Comparison of ENCODE assay signal across 8 cellular contexts in genomic region chr6:31388916-31389801, GRCh38. TPM values are rescaled to one million over a fixed set of nuclear protein-coding genes. Genes with fewer than 3 reads are reported as not detected.
A peak's percentile ranks its signal among the peaks of the same experiment; 100 is the strongest.
DNase-seq lines count a peak whose midpoint lies in the region; ATAC-seq, FAIRE-seq and TF ChIP-seq lines count a peak whose summit lies in the region.
"Not testable (repeated sequence)": the region's sequence is repeated elsewhere in the genome, so short reads cannot be mapped to it uniquely, and the experiment has no call there.

No MANE protein-coding gene starts in this region.

- CTCF ChIA-PET in A549 (lab: Yijun Ruan, JAX); PC-3 (lab: Charles Lee); activated CD8-positive, alpha-beta T cell treated with anti-CD3 and anti-CD28 coated beads for 36 hours (lab: Charles Lee): not testable (repeated sequence)

- H4K20me1 ChIP-seq in PC-3 (ENCODE audit: low read length): not testable (repeated sequence)

- TF ChIP-seq CTCF in A549 (IDR thresholded peaks at IDR 0.05); PC-3 (conservative IDR thresholded peaks at IDR 0.05; ENCODE audit: low read depth, low read length); activated CD8-positive, alpha-beta T cell treated with anti-CD3 and anti-CD28 coated beads for 36 hours (IDR thresholded peaks at IDR 0.05); lung (IDR thresholded peaks at IDR 0.05; ENCODE audit: control extremely low read depth, extremely low read depth); upper lobe of left lung (IDR thresholded peaks at IDR 0.05): not testable (repeated sequence)

- not testable (repeated sequence) for H3K4me2 ChIP-seq in A549; PC-3 (ENCODE audit: low read length)

- FAIRE-seq in A549 (lab: Jason Lieb, UNC): not testable (repeated sequence)
- FAIRE-seq in GM19239 (lab: Jason Lieb, UNC): peak; percentile 63

- H3K9ac ChIP-seq in PC-3 (ENCODE audit: low read length): not testable (repeated sequence)

- BruUV-seq in PC-3 (replicated peaks; lab: Mats Ljungman, UMichigan): not testable (repeated sequence)

- H3K4me1 Mint-ChIP-seq in activated CD8-positive, alpha-beta T cell treated with anti-CD3 and anti-CD28 coated beads for 36 hours (ENCODE audit: low read depth): not testable (repeated sequence)
- peaks cover 10% of the 10 kb centered on the region for H3K4me1 Mint-ChIP-seq in dendritic cell treated with granulocyte-macrophage colony-stimulating factor and Interleukin-4, amounts not matched to agents 40 ng/mL and 50 ng/mL, for 4 days (ENCODE audit: low read depth)

- not testable (repeated sequence) for H3K36me3 ChIP-seq in PC-3 (ENCODE audit: low read depth, low read length); lung (ENCODE audit: control insufficient read depth in 2 of 2, insufficient read depth in 2 of 2, low read length in 2 of 2); upper lobe of left lung

- not testable (repeated sequence) for H2AFZ ChIP-seq in PC-3 (ENCODE audit: low read length)

- not testable (repeated sequence) for H3K27ac Mint-ChIP-seq in activated CD8-positive, alpha-beta T cell treated with anti-CD3 and anti-CD28 coated beads for 36 hours
- H3K27ac Mint-ChIP-seq in dendritic cell treated with granulocyte-macrophage colony-stimulating factor and Interleukin-4, amounts not matched to agents 40 ng/mL and 50 ng/mL, for 4 days: peak overlapping the region; percentile 2

- DNase-seq in A549 (ENCODE audit: low read depth in 1 of 2, low spot score in 1 of 2); GM19239 (ENCODE audit: insufficient read length, low spot score); PC-3; activated CD8-positive, alpha-beta T cell treated with anti-CD3 and anti-CD28 coated beads for 36 hours; left ventricle myocardium superior; lung (ENCODE audit: low spot score); upper lobe of left lung: not testable (repeated sequence)

- TF ChIP-seq POLR2A in A549 (IDR thresholded peaks at IDR 0.05; ENCODE audit: low read length); upper lobe of left lung (IDR thresholded peaks at IDR 0.05): not testable (repeated sequence)

- not testable (repeated sequence) for H3K36me3 Mint-ChIP-seq in activated CD8-positive, alpha-beta T cell treated with anti-CD3 and anti-CD28 coated beads for 36 hours (ENCODE audit: low read depth); dendritic cell treated with granulocyte-macrophage colony-stimulating factor and Interleukin-4, amounts not matched to agents 40 ng/mL and 50 ng/mL, for 4 days (ENCODE audit: low read depth)

- 44% methylated on average over 5 of the region's 13 CpGs for WGBS in A549 (ENCODE audit: missing lambda C conversion rate)
- WGBS in lung, 2 donors: 62 to 67% methylated on average over 3 to 4 of the region's 13 CpGs
- WGBS in upper lobe of left lung, 2 donors: 66 to 79% methylated on average over 3 to 5 of the region's 13 CpGs

- H3K4me3 Mint-ChIP-seq in activated CD8-positive, alpha-beta T cell treated with anti-CD3 and anti-CD28 coated beads for 36 hours; dendritic cell treated with granulocyte-macrophage colony-stimulating factor and Interleukin-4, amounts not matched to agents 40 ng/mL and 50 ng/mL, for 4 days: not testable (repeated sequence)

- H3K9me3 ChIP-seq in A549; PC-3 (ENCODE audit: low read length); lung (ENCODE audit: control insufficient read depth in 2 of 2, insufficient read depth in 1 of 2, low read length in 1 of 2); upper lobe of left lung: not testable (repeated sequence)

- not testable (repeated sequence) for H3F3A ChIP-seq in PC-3 (ENCODE audit: low read length, unreplicated experiment)

- not testable (repeated sequence) for H3K9me2 ChIP-seq in PC-3 (replicated peaks; ENCODE audit: low read length)

- intact Hi-C loops in PC-3 (cut with micrococcal nuclease); activated CD8-positive, alpha-beta T cell treated with anti-CD3 and anti-CD28 coated beads for 36 hours (cut with micrococcal nuclease); dendritic cell treated with granulocyte-macrophage colony-stimulating factor and Interleukin-4, amounts not matched to agents 40 ng/mL and 50 ng/mL, for 4 days (cut with micrococcal nuclease); left ventricle myocardium superior (cut with micrococcal nuclease): not testable (repeated sequence)

- not testable (repeated sequence) for H3K79me2 ChIP-seq in PC-3 (ENCODE audit: low read length)

- not testable (repeated sequence) for H3K4me3 ChIP-seq in A549; PC-3 (ENCODE audit: low read length); lung; upper lobe of left lung

- not testable (repeated sequence) for H3K27me3 ChIP-seq in PC-3 (ENCODE audit: low read length); lung (ENCODE audit: control insufficient read depth, insufficient read depth); upper lobe of left lung

- POLR2A ChIA-PET in A549 (lab: Yijun Ruan, JAX); PC-3 (lab: Charles Lee; ENCODE audit: unreplicated experiment); activated CD8-positive, alpha-beta T cell treated with anti-CD3 and anti-CD28 coated beads for 36 hours (lab: Charles Lee): not testable (repeated sequence)

- H3K4me1 ChIP-seq in A549; PC-3 (ENCODE audit: insufficient read depth, low read length); lung (ENCODE audit: control insufficient read depth in 2 of 2, insufficient read depth in 2 of 2, low read length in 2 of 2); upper lobe of left lung: not testable (repeated sequence)

- not testable (repeated sequence) for H3K9me3 Mint-ChIP-seq in activated CD8-positive, alpha-beta T cell treated with anti-CD3 and anti-CD28 coated beads for 36 hours; dendritic cell treated with granulocyte-macrophage colony-stimulating factor and Interleukin-4, amounts not matched to agents 40 ng/mL and 50 ng/mL, for 4 days

- not testable (repeated sequence) for TF ChIP-seq RAD21 in A549 (conservative IDR thresholded peaks at IDR 0.05 in 1 of 2, IDR thresholded peaks at IDR 0.05 in 1 of 2)

- ATAC-seq in A549: peak; percentile 60 to 81; a peak in 4 of 6 replicates
- ATAC-seq in PC-3: peak; percentile 72
- ATAC-seq in activated CD8-positive, alpha-beta T cell treated with anti-CD3 and anti-CD28 coated beads for 36 hours: peak; percentile 45
- ATAC-seq in left ventricle myocardium superior: peak; percentile 31
- peak; percentile 57 for ATAC-seq in lung (ENCODE audit: insufficient read depth, low FRiP score)
- peak; percentile 18 to 68 for ATAC-seq in upper lobe of left lung (ENCODE audit: low FRiP score in 2 of 2)

- not testable (repeated sequence) for TF ChIP-seq EP300 in A549 (IDR thresholded peaks at IDR 0.05); upper lobe of left lung (IDR thresholded peaks at IDR 0.05)

- not testable (repeated sequence) for H3K27ac ChIP-seq in A549; PC-3 (ENCODE audit: low read length); lung (ENCODE audit: low read depth in 1 of 2, low read length in 1 of 2); upper lobe of left lung

- H3K27me3 Mint-ChIP-seq in activated CD8-positive, alpha-beta T cell treated with anti-CD3 and anti-CD28 coated beads for 36 hours; dendritic cell treated with granulocyte-macrophage colony-stimulating factor and Interleukin-4, amounts not matched to agents 40 ng/mL and 50 ng/mL, for 4 days: not testable (repeated sequence)

RNA-seq across cellular contexts. Expression of gene MICA, which starts 14.2 kb away (rescaled TPM):
- polyA plus RNA-seq in A549 (2011; rRNA removed): 20.5 and 22.7 TPM in 2 replicates
- 23.5 and 23.7 TPM in 2 replicates for polyA plus RNA-seq in A549 (2012; cell fraction: cytosol; rRNA removed)
- 27.0 and 27.4 TPM in 2 replicates for polyA plus RNA-seq in A549 (2012; cell fraction: nucleus; rRNA removed)
- polyA plus RNA-seq in A549 (2017; fragmentation: RNase III; extraction: RNeasy Plus Mini Kit Qiagen cat#74134 plus additional on column Dnase treatment): 18.6 to 22.8 TPM (median 20.1 TPM) in 3 replicates
- 23.2 and 25.2 TPM in 2 replicates for polyA minus RNA-seq in A549 (2011; rRNA and poly(A)+ RNA removed)
- total RNA-seq in PC-3 (2014; rRNA removed): 33.1 and 35.0 TPM in 2 replicates
- total RNA-seq in activated CD8-positive, alpha-beta T cell treated with anti-CD3 and anti-CD28 coated beads for 36 hours: 1 to 10 TPM; 5.6 to 6.0 TPM
- total RNA-seq in left ventricle myocardium superior: 10.3 TPM
- 10 to 100 TPM; 16.5 to 48.2 TPM for total RNA-seq in lung
- 10 to 100 TPM; 27.7 to 28.0 TPM for polyA plus RNA-seq in lung
- 10 to 100 TPM; 21.6 to 81.7 (median 31.4) TPM for total RNA-seq in upper lobe of left lung

RNA-seq across cellular contexts. Expression of gene HLA-B, which starts 32.2 kb away (rescaled TPM):
- polyA plus RNA-seq in A549 (2011; rRNA removed) (9.4 and 9.7 TPM in 2 replicates), A549 (2017; fragmentation: RNase III; extraction: RNeasy Plus Mini Kit Qiagen cat#74134 plus additional on column Dnase treatment) (9.0 to 10.0 TPM (median 9.9 TPM) in 3 replicates), lung (1,000 to 10,000 TPM; 1,310 to 3,772 TPM)
- 4.1 and 11.8 TPM in 2 replicates for polyA plus RNA-seq in A549 (2012; cell fraction: cytosol; rRNA removed)
- 10.7 and 13.5 TPM in 2 replicates for polyA plus RNA-seq in A549 (2012; cell fraction: nucleus; rRNA removed)
- polyA minus RNA-seq in A549 (2011; rRNA and poly(A)+ RNA removed): 6.3 and 11.7 TPM in 2 replicates
- total RNA-seq in PC-3 (2014; rRNA removed) (55.4 and 168 TPM in 2 replicates), left ventricle myocardium superior (431 TPM), lung (1,000 to 10,000 TPM in 1 of 2 donors, 100 to 1,000 TPM in 1; 668 to 1,563 TPM), upper lobe of left lung (1,000 to 10,000 TPM; 1,716 to 2,968 (median 2,484) TPM)
- total RNA-seq in activated CD8-positive, alpha-beta T cell treated with anti-CD3 and anti-CD28 coated beads for 36 hours: 1,000 to 10,000 TPM; 2,892 to 2,968 TPM
